Comparison of ENCODE assay signal across 2 cellular contexts in the genomic region with DNA sequence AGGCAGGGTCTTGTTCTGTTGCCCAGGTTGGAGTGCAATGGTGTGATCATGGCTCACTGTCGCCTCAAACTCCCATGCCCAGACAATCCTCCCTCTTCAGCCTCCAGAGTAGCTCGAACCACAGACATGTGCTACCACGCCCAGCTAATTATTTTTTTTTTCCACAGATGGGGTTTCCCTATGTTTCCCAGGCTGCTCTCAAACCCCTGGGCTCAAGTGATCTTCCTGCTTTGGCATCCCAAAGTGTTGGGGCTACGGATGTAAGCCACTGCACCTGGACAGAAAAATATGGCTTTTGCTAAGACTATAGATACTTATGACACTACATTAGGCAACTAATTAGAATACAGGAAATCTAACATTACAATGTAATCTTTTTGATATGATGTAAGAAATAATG.
TF ChIP-seq lines count a peak whose summit lies in the region.

No MANE protein-coding gene starts in this region.

TF ChIP-seq in GM23338, 12 proteins besides CTCF, POLR2A, EP300 and RAD21 (continued from another document):
- TF ChIP-seq, protein P1, sequence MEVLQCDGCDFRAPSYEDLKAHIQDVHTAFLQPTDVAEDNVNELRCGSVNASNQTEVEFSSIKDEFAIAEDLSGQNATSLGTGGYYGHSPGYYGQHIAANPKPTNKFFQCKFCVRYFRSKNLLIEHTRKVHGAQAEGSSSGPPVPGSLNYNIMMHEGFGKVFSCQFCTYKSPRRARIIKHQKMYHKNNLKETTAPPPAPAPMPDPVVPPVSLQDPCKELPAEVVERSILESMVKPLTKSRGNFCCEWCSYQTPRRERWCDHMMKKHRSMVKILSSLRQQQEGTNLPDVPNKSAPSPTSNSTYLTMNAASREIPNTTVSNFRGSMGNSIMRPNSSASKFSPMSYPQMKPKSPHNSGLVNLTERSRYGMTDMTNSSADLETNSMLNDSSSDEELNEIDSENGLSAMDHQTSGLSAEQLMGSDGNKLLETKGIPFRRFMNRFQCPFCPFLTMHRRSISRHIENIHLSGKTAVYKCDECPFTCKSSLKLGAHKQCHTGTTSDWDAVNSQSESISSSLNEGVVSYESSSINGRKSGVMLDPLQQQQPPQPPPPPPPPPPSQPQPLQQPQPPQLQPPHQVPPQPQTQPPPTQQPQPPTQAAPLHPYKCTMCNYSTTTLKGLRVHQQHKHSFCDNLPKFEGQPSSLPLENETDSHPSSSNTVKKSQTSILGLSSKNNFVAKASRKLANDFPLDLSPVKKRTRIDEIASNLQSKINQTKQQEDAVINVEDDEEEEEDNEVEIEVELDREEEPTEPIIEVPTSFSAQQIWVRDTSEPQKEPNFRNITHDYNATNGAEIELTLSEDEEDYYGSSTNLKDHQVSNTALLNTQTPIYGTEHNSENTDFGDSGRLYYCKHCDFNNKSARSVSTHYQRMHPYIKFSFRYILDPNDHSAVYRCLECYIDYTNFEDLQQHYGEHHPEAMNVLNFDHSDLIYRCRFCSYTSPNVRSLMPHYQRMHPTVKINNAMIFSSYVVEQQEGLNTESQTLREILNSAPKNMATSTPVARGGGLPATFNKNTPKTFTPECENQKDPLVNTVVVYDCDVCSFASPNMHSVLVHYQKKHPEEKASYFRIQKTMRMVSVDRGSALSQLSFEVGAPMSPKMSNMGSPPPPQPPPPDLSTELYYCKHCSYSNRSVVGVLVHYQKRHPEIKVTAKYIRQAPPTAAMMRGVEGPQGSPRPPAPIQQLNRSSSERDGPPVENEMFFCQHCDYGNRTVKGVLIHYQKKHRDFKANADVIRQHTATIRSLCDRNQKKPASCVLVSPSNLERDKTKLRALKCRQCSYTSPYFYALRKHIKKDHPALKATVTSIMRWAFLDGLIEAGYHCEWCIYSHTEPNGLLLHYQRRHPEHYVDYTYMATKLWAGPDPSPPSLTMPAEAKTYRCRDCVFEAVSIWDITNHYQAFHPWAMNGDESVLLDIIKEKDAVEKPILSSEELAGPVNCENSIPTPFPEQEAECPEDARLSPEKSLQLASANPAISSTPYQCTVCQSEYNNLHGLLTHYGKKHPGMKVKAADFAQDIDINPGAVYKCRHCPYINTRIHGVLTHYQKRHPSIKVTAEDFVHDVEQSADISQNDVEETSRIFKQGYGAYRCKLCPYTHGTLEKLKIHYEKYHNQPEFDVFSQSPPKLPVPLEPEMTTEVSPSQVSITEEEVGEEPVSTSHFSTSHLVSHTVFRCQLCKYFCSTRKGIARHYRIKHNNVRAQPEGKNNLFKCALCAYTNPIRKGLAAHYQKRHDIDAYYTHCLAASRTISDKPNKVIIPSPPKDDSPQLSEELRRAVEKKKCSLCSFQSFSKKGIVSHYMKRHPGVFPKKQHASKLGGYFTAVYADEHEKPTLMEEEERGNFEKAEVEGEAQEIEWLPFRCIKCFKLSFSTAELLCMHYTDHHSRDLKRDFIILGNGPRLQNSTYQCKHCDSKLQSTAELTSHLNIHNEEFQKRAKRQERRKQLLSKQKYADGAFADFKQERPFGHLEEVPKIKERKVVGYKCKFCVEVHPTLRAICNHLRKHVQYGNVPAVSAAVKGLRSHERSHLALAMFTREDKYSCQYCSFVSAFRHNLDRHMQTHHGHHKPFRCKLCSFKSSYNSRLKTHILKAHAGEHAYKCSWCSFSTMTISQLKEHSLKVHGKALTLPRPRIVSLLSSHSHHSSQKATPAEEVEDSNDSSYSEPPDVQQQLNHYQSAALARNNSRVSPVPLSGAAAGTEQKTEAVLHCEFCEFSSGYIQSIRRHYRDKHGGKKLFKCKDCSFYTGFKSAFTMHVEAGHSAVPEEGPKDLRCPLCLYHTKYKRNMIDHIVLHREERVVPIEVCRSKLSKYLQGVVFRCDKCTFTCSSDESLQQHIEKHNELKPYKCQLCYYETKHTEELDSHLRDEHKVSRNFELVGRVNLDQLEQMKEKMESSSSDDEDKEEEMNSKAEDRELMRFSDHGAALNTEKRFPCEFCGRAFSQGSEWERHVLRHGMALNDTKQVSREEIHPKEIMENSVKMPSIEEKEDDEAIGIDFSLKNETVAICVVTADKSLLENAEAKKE (CRISPR knock-in tag; IDR thresholded peaks at IDR 0.05): no peak
- TF ChIP-seq JUNB (IDR thresholded peaks at IDR 0.05; ENCODE audit: unreplicated experiment) (no peak), STAT1 (IDR thresholded peaks at IDR 0.05; ENCODE audit: unreplicated experiment) (no peak)
- TF ChIP-seq, protein P2, sequence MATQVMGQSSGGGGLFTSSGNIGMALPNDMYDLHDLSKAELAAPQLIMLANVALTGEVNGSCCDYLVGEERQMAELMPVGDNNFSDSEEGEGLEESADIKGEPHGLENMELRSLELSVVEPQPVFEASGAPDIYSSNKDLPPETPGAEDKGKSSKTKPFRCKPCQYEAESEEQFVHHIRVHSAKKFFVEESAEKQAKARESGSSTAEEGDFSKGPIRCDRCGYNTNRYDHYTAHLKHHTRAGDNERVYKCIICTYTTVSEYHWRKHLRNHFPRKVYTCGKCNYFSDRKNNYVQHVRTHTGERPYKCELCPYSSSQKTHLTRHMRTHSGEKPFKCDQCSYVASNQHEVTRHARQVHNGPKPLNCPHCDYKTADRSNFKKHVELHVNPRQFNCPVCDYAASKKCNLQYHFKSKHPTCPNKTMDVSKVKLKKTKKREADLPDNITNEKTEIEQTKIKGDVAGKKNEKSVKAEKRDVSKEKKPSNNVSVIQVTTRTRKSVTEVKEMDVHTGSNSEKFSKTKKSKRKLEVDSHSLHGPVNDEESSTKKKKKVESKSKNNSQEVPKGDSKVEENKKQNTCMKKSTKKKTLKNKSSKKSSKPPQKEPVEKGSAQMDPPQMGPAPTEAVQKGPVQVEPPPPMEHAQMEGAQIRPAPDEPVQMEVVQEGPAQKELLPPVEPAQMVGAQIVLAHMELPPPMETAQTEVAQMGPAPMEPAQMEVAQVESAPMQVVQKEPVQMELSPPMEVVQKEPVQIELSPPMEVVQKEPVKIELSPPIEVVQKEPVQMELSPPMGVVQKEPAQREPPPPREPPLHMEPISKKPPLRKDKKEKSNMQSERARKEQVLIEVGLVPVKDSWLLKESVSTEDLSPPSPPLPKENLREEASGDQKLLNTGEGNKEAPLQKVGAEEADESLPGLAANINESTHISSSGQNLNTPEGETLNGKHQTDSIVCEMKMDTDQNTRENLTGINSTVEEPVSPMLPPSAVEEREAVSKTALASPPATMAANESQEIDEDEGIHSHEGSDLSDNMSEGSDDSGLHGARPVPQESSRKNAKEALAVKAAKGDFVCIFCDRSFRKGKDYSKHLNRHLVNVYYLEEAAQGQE (IDR thresholded peaks at IDR 0.05; ENCODE audit: unreplicated experiment): no peak

TF ChIP-seq in WTC11, 78 proteins besides CTCF, POLR2A, EP300 and RAD21 (continued from another document):
- TF ChIP-seq, protein P3, sequence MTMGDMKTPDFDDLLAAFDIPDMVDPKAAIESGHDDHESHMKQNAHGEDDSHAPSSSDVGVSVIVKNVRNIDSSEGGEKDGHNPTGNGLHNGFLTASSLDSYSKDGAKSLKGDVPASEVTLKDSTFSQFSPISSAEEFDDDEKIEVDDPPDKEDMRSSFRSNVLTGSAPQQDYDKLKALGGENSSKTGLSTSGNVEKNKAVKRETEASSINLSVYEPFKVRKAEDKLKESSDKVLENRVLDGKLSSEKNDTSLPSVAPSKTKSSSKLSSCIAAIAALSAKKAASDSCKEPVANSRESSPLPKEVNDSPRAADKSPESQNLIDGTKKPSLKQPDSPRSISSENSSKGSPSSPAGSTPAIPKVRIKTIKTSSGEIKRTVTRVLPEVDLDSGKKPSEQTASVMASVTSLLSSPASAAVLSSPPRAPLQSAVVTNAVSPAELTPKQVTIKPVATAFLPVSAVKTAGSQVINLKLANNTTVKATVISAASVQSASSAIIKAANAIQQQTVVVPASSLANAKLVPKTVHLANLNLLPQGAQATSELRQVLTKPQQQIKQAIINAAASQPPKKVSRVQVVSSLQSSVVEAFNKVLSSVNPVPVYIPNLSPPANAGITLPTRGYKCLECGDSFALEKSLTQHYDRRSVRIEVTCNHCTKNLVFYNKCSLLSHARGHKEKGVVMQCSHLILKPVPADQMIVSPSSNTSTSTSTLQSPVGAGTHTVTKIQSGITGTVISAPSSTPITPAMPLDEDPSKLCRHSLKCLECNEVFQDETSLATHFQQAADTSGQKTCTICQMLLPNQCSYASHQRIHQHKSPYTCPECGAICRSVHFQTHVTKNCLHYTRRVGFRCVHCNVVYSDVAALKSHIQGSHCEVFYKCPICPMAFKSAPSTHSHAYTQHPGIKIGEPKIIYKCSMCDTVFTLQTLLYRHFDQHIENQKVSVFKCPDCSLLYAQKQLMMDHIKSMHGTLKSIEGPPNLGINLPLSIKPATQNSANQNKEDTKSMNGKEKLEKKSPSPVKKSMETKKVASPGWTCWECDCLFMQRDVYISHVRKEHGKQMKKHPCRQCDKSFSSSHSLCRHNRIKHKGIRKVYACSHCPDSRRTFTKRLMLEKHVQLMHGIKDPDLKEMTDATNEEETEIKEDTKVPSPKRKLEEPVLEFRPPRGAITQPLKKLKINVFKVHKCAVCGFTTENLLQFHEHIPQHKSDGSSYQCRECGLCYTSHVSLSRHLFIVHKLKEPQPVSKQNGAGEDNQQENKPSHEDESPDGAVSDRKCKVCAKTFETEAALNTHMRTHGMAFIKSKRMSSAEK (CRISPR knock-in tag; IDR thresholded peaks at IDR 0.05; ENCODE audit: borderline replicate concordance): no peak
- TF ChIP-seq ZNF416 (CRISPR knock-in tag; IDR thresholded peaks at IDR 0.05) (no peak), ZNF138 (CRISPR knock-in tag; conservative IDR thresholded peaks at IDR 0.05) (no peak), NFYB (CRISPR knock-in tag; conservative IDR thresholded peaks at IDR 0.05; ENCODE audit: low read depth) (no peak), RELA (CRISPR knock-in tag; IDR thresholded peaks at IDR 0.05; ENCODE audit: borderline replicate concordance) (no peak), ZNF317 (CRISPR knock-in tag; IDR thresholded peaks at IDR 0.05; ENCODE audit: borderline replicate concordance, low read depth) (no peak), NFE2L1 (CRISPR knock-in tag; IDR thresholded peaks at IDR 0.05) (no peak)
- TF ChIP-seq, protein P4, sequence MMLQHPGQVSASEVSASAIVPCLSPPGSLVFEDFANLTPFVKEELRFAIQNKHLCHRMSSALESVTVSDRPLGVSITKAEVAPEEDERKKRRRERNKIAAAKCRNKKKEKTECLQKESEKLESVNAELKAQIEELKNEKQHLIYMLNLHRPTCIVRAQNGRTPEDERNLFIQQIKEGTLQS (CRISPR knock-in tag; conservative IDR thresholded peaks at IDR 0.05): no peak
- TF ChIP-seq, protein P5, sequence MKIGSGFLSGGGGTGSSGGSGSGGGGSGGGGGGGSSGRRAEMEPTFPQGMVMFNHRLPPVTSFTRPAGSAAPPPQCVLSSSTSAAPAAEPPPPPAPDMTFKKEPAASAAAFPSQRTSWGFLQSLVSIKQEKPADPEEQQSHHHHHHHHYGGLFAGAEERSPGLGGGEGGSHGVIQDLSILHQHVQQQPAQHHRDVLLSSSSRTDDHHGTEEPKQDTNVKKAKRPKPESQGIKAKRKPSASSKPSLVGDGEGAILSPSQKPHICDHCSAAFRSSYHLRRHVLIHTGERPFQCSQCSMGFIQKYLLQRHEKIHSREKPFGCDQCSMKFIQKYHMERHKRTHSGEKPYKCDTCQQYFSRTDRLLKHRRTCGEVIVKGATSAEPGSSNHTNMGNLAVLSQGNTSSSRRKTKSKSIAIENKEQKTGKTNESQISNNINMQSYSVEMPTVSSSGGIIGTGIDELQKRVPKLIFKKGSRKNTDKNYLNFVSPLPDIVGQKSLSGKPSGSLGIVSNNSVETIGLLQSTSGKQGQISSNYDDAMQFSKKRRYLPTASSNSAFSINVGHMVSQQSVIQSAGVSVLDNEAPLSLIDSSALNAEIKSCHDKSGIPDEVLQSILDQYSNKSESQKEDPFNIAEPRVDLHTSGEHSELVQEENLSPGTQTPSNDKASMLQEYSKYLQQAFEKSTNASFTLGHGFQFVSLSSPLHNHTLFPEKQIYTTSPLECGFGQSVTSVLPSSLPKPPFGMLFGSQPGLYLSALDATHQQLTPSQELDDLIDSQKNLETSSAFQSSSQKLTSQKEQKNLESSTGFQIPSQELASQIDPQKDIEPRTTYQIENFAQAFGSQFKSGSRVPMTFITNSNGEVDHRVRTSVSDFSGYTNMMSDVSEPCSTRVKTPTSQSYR (CRISPR knock-in tag; IDR thresholded peaks at IDR 0.05): no peak
